In genomic region chr2:27582695-27583389, GRCh38 we compare ENCODE assay signal across 8 cellular contexts. TPM values are rescaled to one million over a fixed set of nuclear protein-coding genes. Genes with fewer than 3 reads are reported as not detected.
DNase-seq lines count a peak whose midpoint lies in the region; ATAC-seq and TF ChIP-seq lines count a peak whose summit lies in the region.

Gene ZNF512 (plus strand): TSS chr2:27583042. CDS start chr2:27583113, 71 bp downstream.

- peak within 1 kb of the TSS; percentile 71 for H3K4me2 ChIP-seq in SU-DHL-6 (ENCODE audit: low read depth, low read length, poor library complexity, severe bottlenecking)
- H3K4me2 ChIP-seq in parathyroid adenoma (ENCODE audit: low read length), result peak within 1 kb of the TSS; percentile 57

- H3K9me2 ChIP-seq in SU-DHL-6 (replicated peaks; ENCODE audit: insufficient read depth, low read length), result no peaks in the 10 kb centered on the region

- peaks cover 36% of the 10 kb centered on the region for H3K4me1 Mint-ChIP-seq in activated naive CD8-positive, alpha-beta T cell treated with anti-CD3 and anti-CD28 coated beads, Interleukin-2, amount 10 ng/mL, durations not matched to agents 7 days and 5 days

- peak; percentile 2 for TF ChIP-seq CTCF in GM12865 (IDR thresholded peaks at IDR 0.05; ENCODE audit: insufficient read depth, low read depth, low read length, missing control alignments)
- no peak for TF ChIP-seq CTCF in SU-DHL-6 (IDR thresholded peaks at IDR 0.05; ENCODE audit: insufficient read depth, low read length, poor library complexity, severe bottlenecking)
- TF ChIP-seq CTCF in parathyroid adenoma (IDR thresholded peaks at IDR 0.05), result no peak
- TF ChIP-seq CTCF in tibial artery (IDR thresholded peaks at IDR 0.05), result no peak

- H2AFZ ChIP-seq in SU-DHL-6 (ENCODE audit: low read depth, low read length, severe bottlenecking), result peak within 1 kb of the TSS; percentile 83
- peak within 1 kb of the TSS; percentile 88 for H2AFZ ChIP-seq in parathyroid adenoma

- peaks cover 1% of the 10 kb centered on the region; the same call in 1 of the 2 replicates for H4K20me1 ChIP-seq in SU-DHL-6 (ENCODE audit: low read depth, low read length)

- ATAC-seq in HG02623 (IDR thresholded peaks at IDR 0.05; ENCODE audit: unreplicated experiment), result peak; percentile 92
- ATAC-seq in activated naive CD8-positive, alpha-beta T cell treated with anti-CD3 and anti-CD28 coated beads, Interleukin-2, amount 10 ng/mL, durations not matched to agents 7 days and 5 days (ENCODE audit: low read depth), result peak; percentile 94

- H3K27ac ChIP-seq in SU-DHL-6 (ENCODE audit: low read depth, low read length), result peak within 1 kb of the TSS; percentile 37
- H3K27ac ChIP-seq in parathyroid adenoma, result peak within 1 kb of the TSS; percentile 58
- H3K27ac ChIP-seq in tibial artery, result peak within 1 kb of the TSS; percentile 74 to 78

- peaks cover 31% of the 10 kb centered on the region for H3K36me3 Mint-ChIP-seq in activated naive CD8-positive, alpha-beta T cell treated with anti-CD3 and anti-CD28 coated beads, Interleukin-2, amount 10 ng/mL, durations not matched to agents 7 days and 5 days

- peaks cover 48% of the 10 kb centered on the region for H3K79me2 ChIP-seq in SU-DHL-6 (ENCODE audit: insufficient read depth, low read length)
- peaks cover 24% of the 10 kb centered on the region for H3K79me2 ChIP-seq in parathyroid adenoma

- H3K9me3 ChIP-seq in SU-DHL-6 (ENCODE audit: insufficient read depth, low read length) (no peaks in the 10 kb centered on the region), parathyroid adenoma (ENCODE audit: control insufficient read depth, low read length) (no peaks in the 10 kb centered on the region), tibial artery (peaks cover 0 to 26% (median 16%) of the 10 kb centered on the region in 3 donors)

- H3K36me3 ChIP-seq in SU-DHL-6 (ENCODE audit: low read length) (no peaks in the 10 kb centered on the region), parathyroid adenoma (ENCODE audit: control insufficient read depth, insufficient read depth, low read length) (no peaks in the 10 kb centered on the region), tibial artery (peaks cover 0 to under 1% (median 0%) of the 10 kb centered on the region in 3 donors)

- peaks cover 10% of the 10 kb centered on the region for H3K9me3 Mint-ChIP-seq in activated naive CD8-positive, alpha-beta T cell treated with anti-CD3 and anti-CD28 coated beads, Interleukin-2, amount 10 ng/mL, durations not matched to agents 7 days and 5 days

- H3K4me3 ChIP-seq in GM12865 (ENCODE audit: low read depth, low read length) (peak within 1 kb of the TSS; percentile 84), SU-DHL-6 (ENCODE audit: insufficient read depth, low read length, poor library complexity, severe bottlenecking) (peak within 1 kb of the TSS; percentile 76), parathyroid adenoma (ENCODE audit: low read depth, low read length) (peak within 1 kb of the TSS; percentile 66), tibial artery (peak within 1 kb of the TSS; percentile 64 to 69)

- POLR2A ChIA-PET in activated naive CD8-positive, alpha-beta T cell treated with anti-CD3 and anti-CD28 coated beads, Interleukin-2, amount 10 ng/mL, durations not matched to agents 7 days and 5 days (lab: Charles Lee), result interaction anchor here (1.1 to 2.3 kb wide), 2 partner anchors 45 to 81 kb away, joined by 3 to 11 read pairs; partner anchors contain the start of genes CCDC121 and GPN1

- peak within 1 kb of the TSS; percentile 78 for H3K9ac ChIP-seq in SU-DHL-6 (ENCODE audit: low read length)
- no peak within 1 kb of the TSS for H3K9ac ChIP-seq in parathyroid adenoma

- H3K27me3 ChIP-seq in SU-DHL-6 (ENCODE audit: low read length), result no peaks in the 10 kb centered on the region
- no peaks in the 10 kb centered on the region for H3K27me3 ChIP-seq in parathyroid adenoma (ENCODE audit: control insufficient read depth, insufficient read depth, low read length)
- H3K27me3 ChIP-seq in tibial artery, result no peaks in the 10 kb centered on the region

- intact Hi-C loops in cardiac septum (cut with DNase I), result loop anchor here (2.0 to 5.0 kb wide), 2 partner anchors 46 to 91 kb away; partner anchors contain the start of genes CCDC121 and GPN1
- intact Hi-C loops in tibial artery (cut with DNase I; ENCODE audit: low total_unique reads), result loop anchor here (10.0 kb wide), 1 partner anchor 88 kb away; the partner anchor contains the start of genes FNDC4 and GCKR

- H3K27me3 Mint-ChIP-seq in activated naive CD8-positive, alpha-beta T cell treated with anti-CD3 and anti-CD28 coated beads, Interleukin-2, amount 10 ng/mL, durations not matched to agents 7 days and 5 days, result peaks cover 11% of the 10 kb centered on the region

- DNase-seq in GM12865 (ENCODE audit: low read depth) (peak; percentile 96), NCI-H1105 (lab: John Stamatoyannopoulos, UW) (peak; percentile 95), cardiac septum (ENCODE audit: low spot score) (peak; percentile 96), tibial artery (peak; percentile 89 to 94)
- DNase-seq in activated naive CD8-positive, alpha-beta T cell treated with anti-CD3 and anti-CD28 coated beads, Interleukin-2, amount 10 ng/mL, durations not matched to agents 7 days and 5 days, result peak; percentile 86

- H3K4me3 Mint-ChIP-seq in activated naive CD8-positive, alpha-beta T cell treated with anti-CD3 and anti-CD28 coated beads, Interleukin-2, amount 10 ng/mL, durations not matched to agents 7 days and 5 days, result peak within 1 kb of the TSS; percentile 98

- peaks cover 6% of the 10 kb centered on the region; the same call in 1 of the 2 replicates for H3F3A ChIP-seq in SU-DHL-6 (ENCODE audit: insufficient read depth)

- peaks cover 8% of the 10 kb centered on the region for H3K4me1 ChIP-seq in parathyroid adenoma
- H3K4me1 ChIP-seq in tibial artery, result peaks cover 0 to 39% (median 17%) of the 10 kb centered on the region in 4 donors

- H3K27ac Mint-ChIP-seq in activated naive CD8-positive, alpha-beta T cell treated with anti-CD3 and anti-CD28 coated beads, Interleukin-2, amount 10 ng/mL, durations not matched to agents 7 days and 5 days, result peak within 1 kb of the TSS; percentile 97

RNA-seq across cellular contexts. Expression of gene ZNF512, which starts in this region (rescaled TPM):
- total RNA-seq in activated naive CD8-positive, alpha-beta T cell treated with anti-CD3 and anti-CD28 coated beads, Interleukin-2, amount 10 ng/mL, durations not matched to agents 7 days and 5 days, result 10 to 100 TPM; 55.0 to 56.6 TPM
- 20.7 TPM for total RNA-seq in cardiac septum

Comparison
In these comparisons a context has a peak if more than half of its experiments do, and no peak if none do; other contexts are left out.
1. Peak in every context shown above with its lines: DNase-seq, ATAC-seq, H3K4me3 ChIP-seq and H3K27ac ChIP-seq.